In the genomic region with DNA sequence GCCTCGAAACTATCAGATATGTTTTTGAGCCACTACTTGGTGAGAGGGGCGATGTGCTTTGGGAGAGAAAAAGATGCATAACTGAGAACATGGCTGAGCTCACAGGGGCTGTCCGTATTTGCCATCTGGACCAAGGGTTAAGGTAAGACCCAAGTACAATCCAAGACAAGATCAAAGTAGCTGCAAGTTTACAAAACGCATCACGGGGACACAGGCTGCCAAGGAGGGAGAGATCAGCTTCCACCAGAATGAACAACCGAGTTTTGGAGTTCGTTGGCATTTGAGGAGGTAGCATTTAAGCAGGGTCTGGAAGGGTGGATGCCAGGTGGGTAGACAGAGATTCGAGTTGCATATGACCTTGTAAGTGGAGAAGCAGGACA, we compare ENCODE assay signal across 8 cellular contexts. TPM values are rescaled to one million over a fixed set of nuclear protein-coding genes. Genes with fewer than 3 reads are reported as not detected.
DNase-seq lines count a peak whose midpoint lies in the region; ATAC-seq and TF ChIP-seq lines count a peak whose summit lies in the region.

No MANE protein-coding gene starts in this region.

- no peak for ATAC-seq in stimulated activated naive B cell treated with anti-CD40 and anti-IgM and Interleukin-4, amounts not matched to agents 10 μg/mL and 1 μg/mL and 100 μg/mL, for 72 hours (replicated peaks)
- no peak for ATAC-seq in GM18519 (IDR thresholded peaks at IDR 0.05; ENCODE audit: low FRiP score, unreplicated experiment)

- TF ChIP-seq CTCF in HFFc6 (IDR thresholded peaks at IDR 0.05) (no peak), GM13976 (IDR thresholded peaks at IDR 0.05; ENCODE audit: borderline replicate concordance, control extremely low read depth, extremely low read depth, insufficient read depth, missing control alignments) (no peak)

- peaks cover 2% of the 10 kb centered on the region for H3K9me3 ChIP-seq in iPS-18c (ENCODE audit: control insufficient read depth, insufficient read depth, low read length)

- H3K4me3 ChIP-seq in iPS-18c (ENCODE audit: insufficient read depth, low read depth, low read length), result peak overlapping the region; percentile 80

- intact Hi-C loops in activated T-helper 2 cell treated with anti-CD3 and anti-CD28 coated beads, Interferon-gamma antibody, Interleukin-2, Interleukin-4, amounts not matched to agents 10 μg/mL and 5 μg/mL and 100 μg/mL, durations not matched to agents 14 hours and 24 hours and 36 hours (cut with micrococcal nuclease), result no loop called here

- in situ Hi-C loops in GM13976 (cut with MboI; ENCODE audit: low sequenced_read_pairs, unreplicated experiment), result loop anchor here (10.0 to 25.0 kb wide), 2 partner anchors 208 to 306 kb away; no protein-coding TSS in a partner anchor

- peak overlapping the region; percentile 73 for H3K27ac Mint-ChIP-seq in HFFc6
- peak overlapping the region; percentile 74 for H3K27ac Mint-ChIP-seq in activated T-helper 2 cell treated with anti-CD3 and anti-CD28 coated beads, Interferon-gamma antibody, Interleukin-2, Interleukin-4, amounts not matched to agents 10 μg/mL and 5 μg/mL and 100 μg/mL, durations not matched to agents 14 hours and 24 hours and 36 hours
- H3K27ac Mint-ChIP-seq in stimulated activated naive B cell treated with anti-CD40 and anti-IgM and Interleukin-4, amounts not matched to agents 10 μg/mL and 1 μg/mL and 100 μg/mL, for 72 hours, result peak overlapping the region; percentile 81

- no peaks in the 10 kb centered on the region; the same call in 1 of the 2 replicates for H3K27me3 Mint-ChIP-seq in HFFc6 (ENCODE audit: insufficient read depth)
- peaks cover 32% of the 10 kb centered on the region for H3K27me3 Mint-ChIP-seq in activated T-helper 2 cell treated with anti-CD3 and anti-CD28 coated beads, Interferon-gamma antibody, Interleukin-2, Interleukin-4, amounts not matched to agents 10 μg/mL and 5 μg/mL and 100 μg/mL, durations not matched to agents 14 hours and 24 hours and 36 hours (ENCODE audit: low read depth)
- H3K27me3 Mint-ChIP-seq in stimulated activated naive B cell treated with anti-CD40 and anti-IgM and Interleukin-4, amounts not matched to agents 10 μg/mL and 1 μg/mL and 100 μg/mL, for 72 hours, result no peaks in the 10 kb centered on the region

- H3K4me1 Mint-ChIP-seq in HFFc6 (ENCODE audit: low read depth), result peaks cover 34% of the 10 kb centered on the region
- peaks cover 23% of the 10 kb centered on the region for H3K4me1 Mint-ChIP-seq in activated T-helper 2 cell treated with anti-CD3 and anti-CD28 coated beads, Interferon-gamma antibody, Interleukin-2, Interleukin-4, amounts not matched to agents 10 μg/mL and 5 μg/mL and 100 μg/mL, durations not matched to agents 14 hours and 24 hours and 36 hours (ENCODE audit: low read depth)
- H3K4me1 Mint-ChIP-seq in stimulated activated naive B cell treated with anti-CD40 and anti-IgM and Interleukin-4, amounts not matched to agents 10 μg/mL and 1 μg/mL and 100 μg/mL, for 72 hours, result peaks cover 21 to 23% of the 10 kb centered on the region in 2 donors

- H3K36me3 Mint-ChIP-seq in HFFc6 (ENCODE audit: low read depth), result no peaks in the 10 kb centered on the region
- peaks cover 16% of the 10 kb centered on the region for H3K36me3 Mint-ChIP-seq in activated T-helper 2 cell treated with anti-CD3 and anti-CD28 coated beads, Interferon-gamma antibody, Interleukin-2, Interleukin-4, amounts not matched to agents 10 μg/mL and 5 μg/mL and 100 μg/mL, durations not matched to agents 14 hours and 24 hours and 36 hours (ENCODE audit: low read depth)
- H3K36me3 Mint-ChIP-seq in stimulated activated naive B cell treated with anti-CD40 and anti-IgM and Interleukin-4, amounts not matched to agents 10 μg/mL and 1 μg/mL and 100 μg/mL, for 72 hours, result peaks cover 3 to 7% of the 10 kb centered on the region in 2 donors

- no peaks in the 10 kb centered on the region for H3K9me3 Mint-ChIP-seq in HFFc6
- no peaks in the 10 kb centered on the region for H3K9me3 Mint-ChIP-seq in activated T-helper 2 cell treated with anti-CD3 and anti-CD28 coated beads, Interferon-gamma antibody, Interleukin-2, Interleukin-4, amounts not matched to agents 10 μg/mL and 5 μg/mL and 100 μg/mL, durations not matched to agents 14 hours and 24 hours and 36 hours
- no peaks in the 10 kb centered on the region for H3K9me3 Mint-ChIP-seq in stimulated activated naive B cell treated with anti-CD40 and anti-IgM and Interleukin-4, amounts not matched to agents 10 μg/mL and 1 μg/mL and 100 μg/mL, for 72 hours

- H3K4me3 Mint-ChIP-seq in HFFc6, result peak overlapping the region; percentile 85
- H3K4me3 Mint-ChIP-seq in activated T-helper 2 cell treated with anti-CD3 and anti-CD28 coated beads, Interferon-gamma antibody, Interleukin-2, Interleukin-4, amounts not matched to agents 10 μg/mL and 5 μg/mL and 100 μg/mL, durations not matched to agents 14 hours and 24 hours and 36 hours (ENCODE audit: low read depth), result peak overlapping the region; percentile 82
- H3K4me3 Mint-ChIP-seq in stimulated activated naive B cell treated with anti-CD40 and anti-IgM and Interleukin-4, amounts not matched to agents 10 μg/mL and 1 μg/mL and 100 μg/mL, for 72 hours, result peak overlapping the region; percentile 92 to 95

- DNase-seq in HFFc6, result no peak
- DNase-seq in activated T-helper 2 cell treated with anti-CD3 and anti-CD28 coated beads, Interferon-gamma antibody, Interleukin-2, Interleukin-4, amounts not matched to agents 10 μg/mL and 5 μg/mL and 100 μg/mL, durations not matched to agents 14 hours and 24 hours and 36 hours (ENCODE audit: low spot score), result no peak
- DNase-seq in stimulated activated naive B cell treated with anti-CD40 and anti-IgM and Interleukin-4, amounts not matched to agents 10 μg/mL and 1 μg/mL and 100 μg/mL, for 72 hours, result no peak
- DNase-seq in activated effector memory CD4-positive, alpha-beta T cell treated with Interleukin-2 at 50 U/mL for 16 hours, result no peak
- no peak for DNase-seq in DMS53 (lab: John Stamatoyannopoulos, UW)
- no peak for DNase-seq in GM13976 (ENCODE audit: low spot score)

RNA-seq across cellular contexts. Expression of gene PITPNC1, which starts 2.2 kb away (rescaled TPM):
- total RNA-seq in HFFc6 (2021; fragmentation: NEBNext Ultra II Directional; extraction: Animal tissue kit (Norgen Biotek cat#: 25700)), result 10 to 100 TPM in 1 of 6 experiments, 1 to 10 TPM in 5; 6.9 to 11.1 (median 7.7) TPM
- total RNA-seq in activated T-helper 2 cell treated with anti-CD3 and anti-CD28 coated beads, Interferon-gamma antibody, Interleukin-2, Interleukin-4, amounts not matched to agents 10 μg/mL and 5 μg/mL and 100 μg/mL, durations not matched to agents 14 hours and 24 hours and 36 hours, result 10.9 and 11.2 TPM in 2 replicates

RNA-seq across cellular contexts. Expression of gene PSMD12, which starts 12.9 kb away (rescaled TPM):
- 10 to 100 TPM; 62.3 to 74.4 (median 73.2) TPM for total RNA-seq in HFFc6 (2021; fragmentation: NEBNext Ultra II Directional; extraction: Animal tissue kit (Norgen Biotek cat#: 25700))
- 75.1 and 75.4 TPM in 2 replicates for total RNA-seq in activated T-helper 2 cell treated with anti-CD3 and anti-CD28 coated beads, Interferon-gamma antibody, Interleukin-2, Interleukin-4, amounts not matched to agents 10 μg/mL and 5 μg/mL and 100 μg/mL, durations not matched to agents 14 hours and 24 hours and 36 hours
